ENCODE assay signal across 24 cellular contexts in the genomic region with DNA sequence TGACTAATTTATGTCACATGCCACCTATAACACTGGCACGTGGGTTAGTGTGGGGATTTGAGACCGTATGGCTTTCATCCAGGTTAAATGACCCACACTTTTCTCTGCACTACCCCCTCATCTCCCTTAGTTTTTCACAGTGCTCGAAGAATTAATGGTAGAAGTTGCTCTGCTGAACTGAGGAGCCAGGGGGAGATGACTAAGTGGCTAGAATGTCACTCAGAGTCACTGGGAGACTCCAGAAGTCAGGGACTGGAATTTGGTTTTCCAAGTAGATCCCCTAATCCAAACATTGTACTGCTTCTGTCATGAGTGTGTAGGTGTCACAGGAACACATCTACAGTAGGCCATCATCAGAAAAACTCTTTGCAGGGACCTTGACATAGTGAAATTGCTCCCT.
"Had no signal": no experiment of that assay in that cellular context is flagged by ENCODE, and none has a peak within 500 bp of the region (broad histone marks: within the 10 kb centered on the region; RNA-seq: fewer than 3 reads in every experiment).

No MANE protein-coding gene starts in this region.

- H3K9me3 ChIP-seq: SJSA1, SK-N-SH had no signal

- H3K27me3 ChIP-seq: SJSA1 had no signal

- H3K9ac ChIP-seq: SK-N-SH had no signal

- H3K4me3 ChIP-seq: SJSA1 had no signal

- ATAC-seq: activated CD8-positive, alpha-beta T cell treated with anti-CD3 and anti-CD28 coated beads for 36 hours; activated T-cell treated with anti-CD3 and anti-CD28 coated beads, Interleukin-2, amount 50 U/mL, for 72 hours; activated T-helper 17 cell treated with anti-CD3 and anti-CD28 coated beads, Interleukin-2, amount 50 U/mL, for 72 hours; Panc1 had no signal

- H3K36me3 ChIP-seq: SJSA1 had no signal

- H3K4me2 ChIP-seq: SK-N-SH had no signal

- DNase-seq: activated CD4-positive, alpha-beta T cell treated with anti-CD3 and anti-CD28 coated beads, Interleukin-2, amount 10 ng/mL, durations not matched to agents 24 days and 14 days; activated CD4-positive, alpha-beta T cell treated with anti-CD3 and anti-CD28 coated beads, Interleukin-2, amount 50 U/mL, for 4 hours; activated CD8-positive, alpha-beta T cell treated with anti-CD3 and anti-CD28 coated beads for 36 hours; activated effector memory CD4-positive, alpha-beta T cell treated with anti-CD3 and anti-CD28 coated beads, Interleukin-2, amount 50 U/mL, for 16 hours; activated naive CD4-positive, alpha-beta T cell; activated naive CD4-positive, alpha-beta T cell treated with anti-CD3 and anti-CD28 coated beads, Interleukin-2, amount 50 U/mL, for 16 hours; activated naive CD8-positive, alpha-beta T cell treated with anti-CD3 and anti-CD28 coated beads for 36 hours; activated T-cell treated with anti-CD3 and anti-CD28 coated beads, Interleukin-2, amount 50 U/mL, for 1 hour; activated T-cell treated with anti-CD3 and anti-CD28 coated beads, Interleukin-2, amount 50 U/mL, for 72 hours; amniotic stem cell; aorta; NCI-H1105 treated with DMSO at 0.1 percent for 48 hours; NCI-H1436; NCI-H1694; NCI-H1930; NCI-H2081 treated with DMSO at 0.1 percent for 48 hours; NCI-H226; NCI-H446 treated with DMSO at 0.1 percent for 48 hours; NCI-H524; SHP77; SK-N-SH had no signal

- H3K27ac ChIP-seq: SJSA1 had no signal

- H3K9me2 ChIP-seq: SK-N-SH had no signal
